8 cellular contexts compared by ENCODE assay signal in genomic region chr10:43322769-43323168, GRCh38. TPM values are rescaled to one million over a fixed set of nuclear protein-coding genes. Genes with fewer than 3 reads are reported as not detected.
DNase-seq lines count a peak whose midpoint lies in the region; ATAC-seq and TF ChIP-seq lines count a peak whose summit lies in the region.

No MANE protein-coding gene starts in this region.

- TF ChIP-seq CTCF in RWPE2 (IDR thresholded peaks at IDR 0.05; ENCODE audit: poor library complexity, severe bottlenecking) (no peak), glutamatergic neuron (IDR thresholded peaks at IDR 0.05; ENCODE audit: partially characterized antibody, unreplicated experiment) (no peak)

- H3K36me3 ChIP-seq in RWPE2 (ENCODE audit: low read depth) (no peaks in the 10 kb centered on the region), adipocyte (ENCODE audit: control insufficient read depth, insufficient read depth, low read length, severe bottlenecking) (no peaks in the 10 kb centered on the region)

- peaks cover under 1% of the 10 kb centered on the region for H3K36me3 Mint-ChIP-seq in glutamatergic neuron (ENCODE audit: unreplicated experiment)

- peak overlapping the region; percentile 72 for H3K4me3 Mint-ChIP-seq in glutamatergic neuron (ENCODE audit: unreplicated experiment)

- no peaks in the 10 kb centered on the region for H3K9me3 ChIP-seq in RWPE2 (ENCODE audit: severe bottlenecking)
- H3K9me3 ChIP-seq in adipocyte (ENCODE audit: control insufficient read depth, low read length) = no peaks in the 10 kb centered on the region

- H3K4me3 ChIP-seq in RWPE2 (ENCODE audit: severe bottlenecking) (peak overlapping the region; percentile 12), adipocyte (ENCODE audit: low read length) (no peak overlapping the region)

- peak; percentile 98 for ATAC-seq in RWPE2 (ENCODE audit: low read depth)
- ATAC-seq in stimulated activated naive CD8-positive, alpha-beta T cell treated with anti-CD3 and anti-CD28 coated beads, Interleukin-15, Interleukin-2, amounts not matched to agents 100 U/mL and 50 U/mL, for 24 hours = peak; percentile 91
- no peak for ATAC-seq in GM18873 (IDR thresholded peaks at IDR 0.05; ENCODE audit: low FRiP score, unreplicated experiment)

- peaks cover 7% of the 10 kb centered on the region for H3K9me3 Mint-ChIP-seq in glutamatergic neuron (ENCODE audit: unreplicated experiment)

- peaks cover 9% of the 10 kb centered on the region for H3K27me3 Mint-ChIP-seq in glutamatergic neuron (ENCODE audit: unreplicated experiment)

- no peak overlapping the region for H3K9ac ChIP-seq in adipocyte (ENCODE audit: low read length)

- H3K4me1 ChIP-seq in RWPE2 (ENCODE audit: insufficient read depth, poor library complexity, severe bottlenecking) (no peaks in the 10 kb centered on the region), adipocyte (ENCODE audit: control insufficient read depth, insufficient read depth, low read length) (no peaks in the 10 kb centered on the region)

- H3K27ac ChIP-seq in RWPE2 (ENCODE audit: poor library complexity, severe bottlenecking) = no peak overlapping the region

- peaks cover 7% of the 10 kb centered on the region for H3K4me1 Mint-ChIP-seq in glutamatergic neuron (ENCODE audit: low read depth, unreplicated experiment)

- no peak overlapping the region for H3K27ac Mint-ChIP-seq in glutamatergic neuron (ENCODE audit: unreplicated experiment)

- peak; percentile 82 for DNase-seq in CD1c-positive myeloid dendritic cell (ENCODE audit: extremely low spot score)
- peak; percentile 36 for DNase-seq in HCEC 1CT
- peak; percentile 83 for DNase-seq in RWPE2 (ENCODE audit: low spot score)
- DNase-seq in adipocyte (ENCODE audit: low read depth) = peak; percentile 78
- peak; percentile 98 for DNase-seq in glutamatergic neuron
- peak; percentile 23 for DNase-seq in non-pigmented ciliary epithelial cell (ENCODE audit: low read depth)
- DNase-seq in stimulated activated naive CD8-positive, alpha-beta T cell treated with anti-CD3 and anti-CD28 coated beads, Interleukin-15, Interleukin-2, amounts not matched to agents 100 U/mL and 50 U/mL, for 24 hours = peak; percentile 87

- no peaks in the 10 kb centered on the region for H3K27me3 ChIP-seq in RWPE2 (ENCODE audit: insufficient read depth, poor library complexity, severe bottlenecking)
- peaks cover 33% of the 10 kb centered on the region for H3K27me3 ChIP-seq in adipocyte (replicated peaks; ENCODE audit: control insufficient read depth, insufficient read depth, low read length)

RNA-seq across cellular contexts. Expression of gene FXYD4, which starts 48.7 kb away (rescaled TPM):
- total RNA-seq in glutamatergic neuron (ENCODE audit: unreplicated experiment) = not detected

RNA-seq across cellular contexts. Expression of gene RASGEF1A, which starts 55.9 kb away (rescaled TPM):
- 5.7 TPM for total RNA-seq in glutamatergic neuron (ENCODE audit: unreplicated experiment)

Comparison
In these comparisons a context has a peak if more than half of its experiments do, and no peak if none do; other contexts are left out.
1. DNase-seq: peak in every context shown above with its lines; median percentile 98 in glutamatergic neuron; 87 in stimulated activated naive CD8-positive, alpha-beta T cell treated with anti-CD3 and anti-CD28 coated beads, Interleukin-15, Interleukin-2, amounts not matched to agents 100 U/mL and 50 U/mL, for 24 hours; 83 in RWPE2; 82 in CD1c-positive myeloid dendritic cell; 78 in adipocyte; 36 in HCEC 1CT; 23 in non-pigmented ciliary epithelial cell.